13 cellular contexts compared by ENCODE assay signal in genomic region chr11:45091563-45092392, GRCh38. TPM values are rescaled to one million over a fixed set of nuclear protein-coding genes. Genes with fewer than 3 reads are reported as not detected.
DNase-seq lines count a peak whose midpoint lies in the region; ATAC-seq, FAIRE-seq and TF ChIP-seq lines count a peak whose summit lies in the region.
"Had no signal": no experiment of that assay in that cellular context is flagged by ENCODE, and none has a peak within 500 bp of the region (broad histone marks: within the 10 kb centered on the region; RNA-seq: fewer than 3 reads in every experiment).

No MANE protein-coding gene starts in this region.

- intact Hi-C loops in breast epithelium (cut with DNase I; ENCODE audit: low total_unique reads) (no loop called here), OCI-LY7 (cut with micrococcal nuclease; ENCODE audit: unreplicated experiment) (no loop called here)

- H3K4me2 ChIP-seq in GM23248 (ENCODE audit: unreplicated experiment) (peak overlapping the region; percentile 16), OCI-LY7 (ENCODE audit: low read length) (no peak overlapping the region), MM.1S (ENCODE audit: low read depth, low read length) (no peak overlapping the region)

- H3K36me3 ChIP-seq in GM23248 (ENCODE audit: low read depth) (no peaks in the 10 kb centered on the region), breast epithelium (no peaks in the 10 kb centered on the region), OCI-LY7 (ENCODE audit: insufficient read depth, low read length) (no peaks in the 10 kb centered on the region), MM.1S (replicated peaks; ENCODE audit: insufficient read depth, low read length) (no peaks in the 10 kb centered on the region)
- H3K36me3 ChIP-seq: gastrocnemius medialis had no signal

- TF ChIP-seq POLR2A in breast epithelium (IDR thresholded peaks at IDR 0.05), result no peak

- peaks cover 59% of the 10 kb centered on the region for H3K4me1 ChIP-seq in GM23248 (ENCODE audit: insufficient read depth)
- peaks cover 8 to 29% of the 10 kb centered on the region in 2 donors for H3K4me1 ChIP-seq in breast epithelium
- peaks cover 19% of the 10 kb centered on the region for H3K4me1 ChIP-seq in OCI-LY7 (ENCODE audit: insufficient read depth, low read length, poor library complexity, severe bottlenecking)
- H3K4me1 ChIP-seq in MM.1S (ENCODE audit: low read length), result no peaks in the 10 kb centered on the region

- no peaks in the 10 kb centered on the region for H3K9me3 ChIP-seq in GM23248 (ENCODE audit: low read depth)
- no peaks in the 10 kb centered on the region for H3K9me3 ChIP-seq in breast epithelium
- H3K9me3 ChIP-seq in OCI-LY7 (ENCODE audit: low read length), result no peaks in the 10 kb centered on the region
- H3K9me3 ChIP-seq in MM.1S (replicated peaks; ENCODE audit: insufficient read depth, low read length), result no peaks in the 10 kb centered on the region
- H3K9me3 ChIP-seq: gastrocnemius medialis had no signal

- in situ Hi-C loops in GM23248 (cut with MboI), result loop anchor here (10.0 kb wide), 1 partner anchor 147 kb away; no protein-coding TSS in a partner anchor

- no peak for TF ChIP-seq CTCF in breast epithelium (IDR thresholded peaks at IDR 0.05)
- TF ChIP-seq CTCF in OCI-LY7 (conservative IDR thresholded peaks at IDR 0.05; ENCODE audit: low read length), result no peak
- TF ChIP-seq CTCF in MM.1S (IDR thresholded peaks at IDR 0.05; ENCODE audit: low read length), result no peak

- ATAC-seq in left lobe of liver, result no peak
- no peak for ATAC-seq in GM21360 (IDR thresholded peaks at IDR 0.05; ENCODE audit: unreplicated experiment)
- ATAC-seq: activated CD4-positive, alpha-beta T cell treated with anti-CD3 and anti-CD28 coated beads for 36 hours; gastrocnemius medialis; stimulated activated naive B cell treated with anti-CD40 and anti-IgM and Interleukin-4, amounts not matched to agents 10 μg/mL and 1 μg/mL and 100 μg/mL, for 72 hours had no signal

- CTCF ChIA-PET in OCI-LY7 (lab: Charles Lee; ENCODE audit: unreplicated experiment), result no interaction called here

- H3K27me3 ChIP-seq in GM23248 (replicated peaks; ENCODE audit: insufficient read depth) (peaks cover 11% of the 10 kb centered on the region; the same call in 1 of the 2 replicates), breast epithelium (no peaks in the 10 kb centered on the region), MM.1S (replicated peaks; ENCODE audit: insufficient read depth, low read length) (no peaks in the 10 kb centered on the region; the same call in 1 of the 2 replicates)
- H3K27me3 ChIP-seq: gastrocnemius medialis had no signal

- 80 to 84% methylated on average over 11 of the region's 11 CpGs for WGBS in GM23248 (ENCODE audit: low coverage in 1 of 2, low lambda C conversion rate in 2 of 2, missing lambda C conversion rate in 2 of 2), 2 experiments

- H3K9ac ChIP-seq in GM23248 (no peak overlapping the region), MM.1S (ENCODE audit: low read length) (no peak overlapping the region)

- H3K9me2 ChIP-seq in GM23248 (ENCODE audit: insufficient read depth) (no peaks in the 10 kb centered on the region), OCI-LY7 (ENCODE audit: insufficient read depth, low read length) (no peaks in the 10 kb centered on the region), MM.1S (replicated peaks; ENCODE audit: insufficient read depth, low read length) (no peaks in the 10 kb centered on the region)

- H2AFZ ChIP-seq in GM23248, result no peak overlapping the region
- no peak overlapping the region for H2AFZ ChIP-seq in OCI-LY7 (ENCODE audit: low read length)
- H2AFZ ChIP-seq in MM.1S (ENCODE audit: low read length), result no peak overlapping the region

- POLR2A ChIA-PET in OCI-LY7 (lab: Charles Lee), result no interaction called here

- peak; percentile 38 for DNase-seq in AG20443 (ENCODE audit: low spot score)
- DNase-seq in GM23248, result no peak
- peak in 1 of 2 donors; percentile 68 for DNase-seq in breast epithelium (ENCODE audit: low spot score in 2 of 2)
- peak; percentile 42 for DNase-seq in left lobe of liver (ENCODE audit: low spot score)
- DNase-seq in OCI-LY7 (ENCODE audit: low spot score), result no peak
- no peak for DNase-seq in HTR-8/SVneo (ENCODE audit: insufficient read length, low spot score)
- DNase-seq in MM.1S, result no peak
- DNase-seq: activated CD4-positive, alpha-beta T cell treated with anti-CD3 and anti-CD28 coated beads for 36 hours; amygdala; gastrocnemius medialis; NCI-H2029 treated with DMSO at 0.1 percent for 48 hours; stimulated activated naive B cell treated with anti-CD40 and anti-IgM and Interleukin-4, amounts not matched to agents 10 μg/mL and 1 μg/mL and 100 μg/mL, for 72 hours had no signal

- H3K4me3 ChIP-seq in GM23248, result no peak overlapping the region
- no peak overlapping the region for H3K4me3 ChIP-seq in breast epithelium
- H3K4me3 ChIP-seq in OCI-LY7 (ENCODE audit: low read depth, low read length, poor library complexity, severe bottlenecking), result no peak overlapping the region
- no peak overlapping the region for H3K4me3 ChIP-seq in MM.1S (ENCODE audit: low read length)
- H3K4me3 ChIP-seq: gastrocnemius medialis had no signal

- BruUV-seq in OCI-LY7 (replicated peaks; lab: Mats Ljungman, UMichigan), result no TSS peak

- H3K79me2 ChIP-seq in GM23248 (ENCODE audit: insufficient read depth) (no peaks in the 10 kb centered on the region), OCI-LY7 (ENCODE audit: insufficient read depth, low read depth, low read length) (no peaks in the 10 kb centered on the region), MM.1S (ENCODE audit: low read length) (no peaks in the 10 kb centered on the region)

- H3F3A ChIP-seq in GM23248 (ENCODE audit: insufficient read depth), result peaks cover 24% of the 10 kb centered on the region
- no peaks in the 10 kb centered on the region for H3F3A ChIP-seq in MM.1S (ENCODE audit: insufficient read depth, low read length)

- FAIRE-seq in HTR-8/SVneo (lab: Jason Lieb, UNC), result no peak

- H3K27ac ChIP-seq in GM23248 (no peak overlapping the region), breast epithelium (peak overlapping the region; percentile 73 to 86), OCI-LY7 (ENCODE audit: low read depth, low read length, poor library complexity, severe bottlenecking) (no peak overlapping the region), MM.1S (ENCODE audit: low read length) (no peak overlapping the region)

- H4K20me1 ChIP-seq in GM23248 (ENCODE audit: insufficient read depth) (no peaks in the 10 kb centered on the region), OCI-LY7 (ENCODE audit: insufficient read depth, low read length) (no peaks in the 10 kb centered on the region), MM.1S (ENCODE audit: insufficient read depth, low read length) (no peaks in the 10 kb centered on the region)

RNA-seq across cellular contexts. Expression of gene PRDM11, which starts 54.7 kb away (rescaled TPM):
- 2.3 and 3.7 TPM in 2 replicates for total RNA-seq in GM23248 (2014; rRNA removed; shearing (Covaris generic))
- polyA plus RNA-seq in GM23248 (2016; fragmentation: Nextera tagmentation; extraction: Ambion mirVana), result 0.24 TPM in 2 replicates
- 10 to 100 TPM in 2 of 3 donors, 1 to 10 TPM in 1; 6.9 to 10.9 (median 10.8) TPM for total RNA-seq in breast epithelium
- total RNA-seq in left lobe of liver, result 3.5 TPM
- 2.2 and 4.5 TPM in 2 replicates for total RNA-seq in OCI-LY7 (2014; rRNA removed; shearing (Covaris generic))
- total RNA-seq in OCI-LY7 (2022), result 8.4 and 8.9 TPM in 2 replicates

Comparison
In these comparisons a context has a peak if more than half of its experiments do, and no peak if none do; other contexts are left out.
1. DNase-seq: peak in AG20443 (single experiment) and left lobe of liver (single experiment); none in GM23248 (single experiment), OCI-LY7 (single experiment), HTR-8/SVneo (single experiment) and MM.1S (single experiment).
2. H3K27ac ChIP-seq: peak in breast epithelium (2 of 2); none in GM23248 (single experiment), OCI-LY7 (single experiment) and MM.1S (single experiment).